Comparison of ENCODE assay signal across 12 cellular contexts in genomic region chr6:129889580-129889979, GRCh38. TPM values are rescaled to one million over a fixed set of nuclear protein-coding genes. Genes with fewer than 3 reads are reported as not detected.
DNase-seq lines count a peak whose midpoint lies in the region; ATAC-seq and TF ChIP-seq lines count a peak whose summit lies in the region.
"Had no signal": no experiment of that assay in that cellular context is flagged by ENCODE, and none has a peak within 500 bp of the region (broad histone marks: within the 10 kb centered on the region; RNA-seq: fewer than 3 reads in every experiment).

No MANE protein-coding gene starts in this region.

- H3K27me3 Mint-ChIP-seq in stimulated activated naive B cell treated with anti-CD40 and anti-IgM and Interleukin-4, amounts not matched to agents 10 μg/mL and 1 μg/mL and 100 μg/mL, for 72 hours, result no peaks in the 10 kb centered on the region

- H3F3A ChIP-seq in SK-N-SH (replicated peaks; ENCODE audit: insufficient read depth), result peaks cover 26% of the 10 kb centered on the region

- no peak for TF ChIP-seq RAD21 in SK-N-SH (IDR thresholded peaks at IDR 0.05; ENCODE audit: low read length)

- H3K4me2 ChIP-seq in SK-N-SH, result peak overlapping the region; percentile 32; the same call in 1 of the 2 replicates

- H2AFZ ChIP-seq in ACC112 (ENCODE audit: low read length, unreplicated experiment), result peak overlapping the region; percentile 55
- peak overlapping the region; percentile 60; the same call in 1 of the 2 replicates for H2AFZ ChIP-seq in SK-N-SH (ENCODE audit: low read depth)

- H3K4me1 ChIP-seq in ACC112 (ENCODE audit: control insufficient read depth, insufficient read depth, low read length, unreplicated experiment) (peaks cover 18% of the 10 kb centered on the region), SK-N-SH (ENCODE audit: control insufficient read depth in 1 of 2, insufficient read depth in 2 of 2, low read depth in 1 of 2, low read length in 1 of 2) (peaks cover 0 to 31% of the 10 kb centered on the region in 2 experiments; a peak in 1 of 4 replicates)
- H3K4me1 ChIP-seq: adrenal gland, tibial nerve had no signal

- peak in 1 of 2 experiments; percentile 81; a peak in 2 of 4 replicates for TF ChIP-seq EP300 in SK-N-SH (IDR thresholded peaks at IDR 0.05; ENCODE audit: borderline replicate concordance in 1 of 2, low read depth in 1 of 2, low read length in 1 of 2)

- H3K36me3 ChIP-seq in ACC112 (ENCODE audit: insufficient read depth, low read length), result no peaks in the 10 kb centered on the region
- H3K36me3 ChIP-seq in SK-N-SH (replicated peaks in 1 of 2; ENCODE audit: control insufficient read depth in 1 of 2, insufficient read depth in 2 of 2, low read length in 1 of 2), result no peaks in the 10 kb centered on the region
- H3K36me3 ChIP-seq: adrenal gland, tibial nerve had no signal

- no peak overlapping the region for H3K27ac Mint-ChIP-seq in stimulated activated naive B cell treated with anti-CD40 and anti-IgM and Interleukin-4, amounts not matched to agents 10 μg/mL and 1 μg/mL and 100 μg/mL, for 72 hours

- H3K27me3 ChIP-seq in ACC112 (ENCODE audit: insufficient read depth, low read length), result no peaks in the 10 kb centered on the region
- no peaks in the 10 kb centered on the region for H3K27me3 ChIP-seq in SK-N-SH (ENCODE audit: insufficient read depth)
- H3K27me3 ChIP-seq: adrenal gland, tibial nerve had no signal

- DNase-seq in GM03348 (ENCODE audit: low spot score), result peak; percentile 68
- DNase-seq in SK-N-SH, result no peak
- peak; percentile 58 for DNase-seq in fibroblast of villous mesenchyme (ENCODE audit: low read depth)
- no peak for DNase-seq in NCI-H345 (lab: John Stamatoyannopoulos, UW)
- no peak for DNase-seq in stimulated activated naive B cell treated with anti-CD40 and anti-IgM and Interleukin-4, amounts not matched to agents 10 μg/mL and 1 μg/mL and 100 μg/mL, for 72 hours
- DNase-seq: adrenal gland, DMS 273 treated with DMSO at 0.1 percent for 48 hours, NCI-H82 had no signal

- 14% methylated on average over 1 of the region's 1 CpG for WGBS in SK-N-SH (ENCODE audit: low lambda C conversion rate)

- H3K9me3 ChIP-seq in SK-N-SH, result no peaks in the 10 kb centered on the region
- H3K9me3 ChIP-seq: adrenal gland, tibial nerve had no signal

- no peaks in the 10 kb centered on the region for H3K9me2 ChIP-seq in SK-N-SH

- POLR2A ChIA-PET in SK-N-SH (lab: Yijun Ruan, JAX), result no interaction called here

- H3K4me1 Mint-ChIP-seq in stimulated activated naive B cell treated with anti-CD40 and anti-IgM and Interleukin-4, amounts not matched to agents 10 μg/mL and 1 μg/mL and 100 μg/mL, for 72 hours, result peaks cover 4 to 8% of the 10 kb centered on the region in 2 donors

- H3K79me2 ChIP-seq in ACC112 (ENCODE audit: control insufficient read depth, insufficient read depth, low read length, unreplicated experiment) (no peaks in the 10 kb centered on the region), SK-N-SH (ENCODE audit: insufficient read depth) (no peaks in the 10 kb centered on the region)

- H3K4me3 Mint-ChIP-seq in stimulated activated naive B cell treated with anti-CD40 and anti-IgM and Interleukin-4, amounts not matched to agents 10 μg/mL and 1 μg/mL and 100 μg/mL, for 72 hours, result no peak overlapping the region

- H3K4me3 ChIP-seq in ACC112 (ENCODE audit: low read depth, low read length) (peak overlapping the region; percentile 32; the same call in 1 of the 2 replicates), SK-N-SH (ENCODE audit: low read depth in 2 of 2, low read length in 1 of 2) (no peak overlapping the region), fibroblast of villous mesenchyme (ENCODE audit: low read depth, low read length) (no peak overlapping the region)
- H3K4me3 ChIP-seq: adrenal gland, tibial nerve had no signal

- H3K9ac ChIP-seq in SK-N-SH, result peak overlapping the region; percentile 62; the same call in 1 of the 2 replicates

- CTCF ChIA-PET in SK-N-SH (lab: Yijun Ruan, JAX), result interaction anchor here (1.0 kb wide), 1 partner anchor 291 kb away, joined by 3 read pairs; no protein-coding TSS in a partner anchor

- H3K9me3 Mint-ChIP-seq in stimulated activated naive B cell treated with anti-CD40 and anti-IgM and Interleukin-4, amounts not matched to agents 10 μg/mL and 1 μg/mL and 100 μg/mL, for 72 hours, result no peaks in the 10 kb centered on the region

- H3K36me3 Mint-ChIP-seq in stimulated activated naive B cell treated with anti-CD40 and anti-IgM and Interleukin-4, amounts not matched to agents 10 μg/mL and 1 μg/mL and 100 μg/mL, for 72 hours, result no peaks in the 10 kb centered on the region

- ATAC-seq in GM21619 (IDR thresholded peaks at IDR 0.05; ENCODE audit: unreplicated experiment), result no peak
- no peak for ATAC-seq in GM21447 (IDR thresholded peaks at IDR 0.05; ENCODE audit: unreplicated experiment)
- no peak for ATAC-seq in stimulated activated naive B cell treated with anti-CD40 and anti-IgM and Interleukin-4, amounts not matched to agents 10 μg/mL and 1 μg/mL and 100 μg/mL, for 72 hours (replicated peaks)

- TF ChIP-seq CTCF in SK-N-SH (IDR thresholded peaks at IDR 0.05), result no peak
- TF ChIP-seq CTCF in fibroblast of villous mesenchyme (IDR thresholded peaks at IDR 0.05; ENCODE audit: insufficient read depth, low read depth, low read length), result no peak

- no peaks in the 10 kb centered on the region for H4K20me1 ChIP-seq in SK-N-SH (ENCODE audit: insufficient read depth)

- H3K27ac ChIP-seq in ACC112 (ENCODE audit: low read depth, low read length) (peak overlapping the region; percentile 82), SK-N-SH (ENCODE audit: low read depth in 2 of 2, low read length in 1 of 2) (peak overlapping the region in 1 of 2 experiments; percentile 98; a peak in 3 of 4 replicates)
- H3K27ac ChIP-seq: adrenal gland, tibial nerve had no signal

TF ChIP-seq in SK-N-SH, 30 proteins besides CTCF, POLR2A, EP300 and RAD21 (continues in another document):
- TF ChIP-seq NRF1 (IDR thresholded peaks at IDR 0.05; ENCODE audit: low read depth, low read length), result no peak
- 0 out of 2 replicates have a peak, but pooled peaks have one; percentile 10 for TF ChIP-seq GABPA (IDR thresholded peaks at IDR 0.05; ENCODE audit: low read depth)
- 0 out of 2 replicates have a peak, but pooled peaks have one; percentile 46 for TF ChIP-seq RXRA (IDR thresholded peaks at IDR 0.05; ENCODE audit: borderline replicate concordance, low read depth)
- TF ChIP-seq, protein P1, sequence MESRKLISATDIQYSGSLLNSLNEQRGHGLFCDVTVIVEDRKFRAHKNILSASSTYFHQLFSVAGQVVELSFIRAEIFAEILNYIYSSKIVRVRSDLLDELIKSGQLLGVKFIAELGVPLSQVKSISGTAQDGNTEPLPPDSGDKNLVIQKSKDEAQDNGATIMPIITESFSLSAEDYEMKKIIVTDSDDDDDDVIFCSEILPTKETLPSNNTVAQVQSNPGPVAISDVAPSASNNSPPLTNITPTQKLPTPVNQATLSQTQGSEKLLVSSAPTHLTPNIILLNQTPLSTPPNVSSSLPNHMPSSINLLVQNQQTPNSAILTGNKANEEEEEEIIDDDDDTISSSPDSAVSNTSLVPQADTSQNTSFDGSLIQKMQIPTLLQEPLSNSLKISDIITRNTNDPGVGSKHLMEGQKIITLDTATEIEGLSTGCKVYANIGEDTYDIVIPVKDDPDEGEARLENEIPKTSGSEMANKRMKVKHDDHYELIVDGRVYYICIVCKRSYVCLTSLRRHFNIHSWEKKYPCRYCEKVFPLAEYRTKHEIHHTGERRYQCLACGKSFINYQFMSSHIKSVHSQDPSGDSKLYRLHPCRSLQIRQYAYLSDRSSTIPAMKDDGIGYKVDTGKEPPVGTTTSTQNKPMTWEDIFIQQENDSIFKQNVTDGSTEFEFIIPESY (IDR thresholded peaks at IDR 0.05; ENCODE audit: borderline replicate concordance, low read depth), result no peak
- peak; percentile 35; the same call in 1 of the 2 replicates for TF ChIP-seq MEF2A (IDR thresholded peaks at IDR 0.05; ENCODE audit: borderline replicate concordance, low read depth)
- TF ChIP-seq FOSL2 (IDR thresholded peaks at IDR 0.05; ENCODE audit: borderline replicate concordance, low read depth), result peak; percentile 98
- TF ChIP-seq, protein P2, sequence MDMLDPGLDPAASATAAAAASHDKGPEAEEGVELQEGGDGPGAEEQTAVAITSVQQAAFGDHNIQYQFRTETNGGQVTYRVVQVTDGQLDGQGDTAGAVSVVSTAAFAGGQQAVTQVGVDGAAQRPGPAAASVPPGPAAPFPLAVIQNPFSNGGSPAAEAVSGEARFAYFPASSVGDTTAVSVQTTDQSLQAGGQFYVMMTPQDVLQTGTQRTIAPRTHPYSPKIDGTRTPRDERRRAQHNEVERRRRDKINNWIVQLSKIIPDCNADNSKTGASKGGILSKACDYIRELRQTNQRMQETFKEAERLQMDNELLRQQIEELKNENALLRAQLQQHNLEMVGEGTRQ (IDR thresholded peaks at IDR 0.05; ENCODE audit: borderline replicate concordance, low read depth, low read length), result no peak
- TF ChIP-seq JUND (IDR thresholded peaks at IDR 0.05), result peak; percentile 96
- TF ChIP-seq EZH2phosphoT487 (IDR thresholded peaks at IDR 0.05; ENCODE audit: borderline replicate concordance, low read depth), result no peak
- peak; percentile 30; the same call in 1 of the 2 replicates for TF ChIP-seq POLR2AphosphoS5 (IDR thresholded peaks at IDR 0.05; ENCODE audit: low read depth, low read length)
- TF ChIP-seq SMC3 (IDR thresholded peaks at IDR 0.05; ENCODE audit: low read depth, low read length), result no peak
- TF ChIP-seq, protein P3, sequence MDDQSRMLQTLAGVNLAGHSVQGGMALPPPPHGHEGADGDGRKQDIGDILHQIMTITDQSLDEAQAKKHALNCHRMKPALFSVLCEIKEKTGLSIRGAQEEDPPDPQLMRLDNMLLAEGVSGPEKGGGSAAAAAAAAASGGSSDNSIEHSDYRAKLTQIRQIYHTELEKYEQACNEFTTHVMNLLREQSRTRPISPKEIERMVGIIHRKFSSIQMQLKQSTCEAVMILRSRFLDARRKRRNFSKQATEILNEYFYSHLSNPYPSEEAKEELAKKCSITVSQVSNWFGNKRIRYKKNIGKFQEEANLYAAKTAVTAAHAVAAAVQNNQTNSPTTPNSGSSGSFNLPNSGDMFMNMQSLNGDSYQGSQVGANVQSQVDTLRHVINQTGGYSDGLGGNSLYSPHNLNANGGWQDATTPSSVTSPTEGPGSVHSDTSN (IDR thresholded peaks at IDR 0.05), result peak; percentile 70
- TF ChIP-seq NFIC (IDR thresholded peaks at IDR 0.05; ENCODE audit: borderline replicate concordance), result peak; percentile 35; the same call in 1 of the 2 replicates
- 0 out of 2 replicates have a peak, but pooled peaks have one; percentile 60 for TF ChIP-seq MAX (IDR thresholded peaks at IDR 0.05; ENCODE audit: low read depth)
- peak; percentile 24; the same call in 1 of the 2 replicates for TF ChIP-seq FOXM1 (IDR thresholded peaks at IDR 0.05; ENCODE audit: low read depth)

RNA-seq across cellular contexts. Expression of gene TMEM244, which starts 28.5 kb away (rescaled TPM):
- 3.8 and 4.1 TPM in 2 replicates for polyA plus RNA-seq in SK-N-SH (2012; rRNA removed)
- polyA plus RNA-seq in SK-N-SH (2012; cell fraction: cytosol; rRNA removed), result 5.1 and 7.5 TPM in 2 replicates
- 0.79 and 3.0 TPM in 2 replicates for polyA plus RNA-seq in SK-N-SH (2012; cell fraction: nucleus; rRNA removed)
- not detected in 2 replicates for total RNA-seq in fibroblast of villous mesenchyme
- total RNA-seq: adrenal gland, tibial nerve had no signal
- polyA plus RNA-seq: adrenal gland had no signal

Comparison
In these comparisons a context has a peak if more than half of its experiments do, and no peak if none do; other contexts are left out.
1. DNase-seq: peak in GM03348 (single experiment) and fibroblast of villous mesenchyme (single experiment); none in SK-N-SH (single experiment), NCI-H345 (single experiment) and stimulated activated naive B cell treated with anti-CD40 and anti-IgM and Interleukin-4, amounts not matched to agents 10 μg/mL and 1 μg/mL and 100 μg/mL, for 72 hours (single experiment).